In genomic region chr4:145938618-145939177, GRCh38 we compare ENCODE assay signal across 8 cellular contexts. TPM values are rescaled to one million over a fixed set of nuclear protein-coding genes. Genes with fewer than 3 reads are reported as not detected.
A peak's percentile ranks its signal among the peaks of the same experiment; 100 is the strongest.
DNase-seq lines count a peak whose midpoint lies in the region; ATAC-seq and TF ChIP-seq lines count a peak whose summit lies in the region.

ZNF827 (minus strand) TSS chr4:145938823; CDS start chr4:145938407, 416 bp downstream.

- peak within 1 kb of the TSS; percentile 99 for H3K4me3 ChIP-seq in fibroblast of the aortic adventitia (ENCODE audit: low read depth, low read length)

- TF ChIP-seq CTCF in fibroblast of the aortic adventitia (IDR thresholded peaks at IDR 0.05; ENCODE audit: insufficient read depth, low read length) = no peak

- H3K27ac Mint-ChIP-seq in activated T-helper 2 cell treated with anti-CD3 and anti-CD28 coated beads, Interferon-gamma antibody, Interleukin-2, Interleukin-4, amounts not matched to agents 10 μg/mL and 5 μg/mL and 100 μg/mL, durations not matched to agents 14 hours and 24 hours and 36 hours = peak within 1 kb of the TSS; percentile 96
- H3K27ac Mint-ChIP-seq in natural killer cell treated with Interleukin-12 subunit alpha and Interleukin-12 subunit beta and Interleukin-15 and Interleukin-18, amount 100 ng/mL, for 72 hours = peak within 1 kb of the TSS; percentile 75 to 78
- H3K27ac Mint-ChIP-seq in stimulated activated naive CD8-positive, alpha-beta T cell treated with anti-CD3 and anti-CD28 coated beads, Interleukin-15, amount 100 ng/mL, for 72 hours = peak within 1 kb of the TSS; percentile 95 to 100

- DNase-seq in AG08395 (ENCODE audit: low spot score) (peak; percentile 31), fibroblast of the aortic adventitia (ENCODE audit: low read depth) (peak; percentile 80)
- peak; percentile 65 for DNase-seq in activated T-helper 2 cell treated with anti-CD3 and anti-CD28 coated beads, Interferon-gamma antibody, Interleukin-2, Interleukin-4, amounts not matched to agents 10 μg/mL and 5 μg/mL and 100 μg/mL, durations not matched to agents 14 hours and 24 hours and 36 hours (ENCODE audit: low spot score)
- peak; percentile 72 for DNase-seq in natural killer cell treated with Interleukin-12 subunit alpha and Interleukin-12 subunit beta and Interleukin-15 and Interleukin-18, amount 100 ng/mL, for 72 hours (ENCODE audit: low spot score)
- DNase-seq in stimulated activated naive CD8-positive, alpha-beta T cell treated with anti-CD3 and anti-CD28 coated beads, Interleukin-15, amount 100 ng/mL, for 72 hours = peak; percentile 62 to 73

- no peaks in the 10 kb centered on the region for H3K27me3 Mint-ChIP-seq in activated T-helper 2 cell treated with anti-CD3 and anti-CD28 coated beads, Interferon-gamma antibody, Interleukin-2, Interleukin-4, amounts not matched to agents 10 μg/mL and 5 μg/mL and 100 μg/mL, durations not matched to agents 14 hours and 24 hours and 36 hours (ENCODE audit: low read depth)
- no peaks in the 10 kb centered on the region for H3K27me3 Mint-ChIP-seq in natural killer cell treated with Interleukin-12 subunit alpha and Interleukin-12 subunit beta and Interleukin-15 and Interleukin-18, amount 100 ng/mL, for 72 hours
- H3K27me3 Mint-ChIP-seq in stimulated activated naive CD8-positive, alpha-beta T cell treated with anti-CD3 and anti-CD28 coated beads, Interleukin-15, amount 100 ng/mL, for 72 hours = no peaks in the 10 kb centered on the region

- peak within 1 kb of the TSS; percentile 90 for H3K4me3 Mint-ChIP-seq in activated T-helper 2 cell treated with anti-CD3 and anti-CD28 coated beads, Interferon-gamma antibody, Interleukin-2, Interleukin-4, amounts not matched to agents 10 μg/mL and 5 μg/mL and 100 μg/mL, durations not matched to agents 14 hours and 24 hours and 36 hours (ENCODE audit: low read depth)
- H3K4me3 Mint-ChIP-seq in natural killer cell treated with Interleukin-12 subunit alpha and Interleukin-12 subunit beta and Interleukin-15 and Interleukin-18, amount 100 ng/mL, for 72 hours = peak within 1 kb of the TSS; percentile 94
- peak within 1 kb of the TSS; percentile 92 to 100 for H3K4me3 Mint-ChIP-seq in stimulated activated naive CD8-positive, alpha-beta T cell treated with anti-CD3 and anti-CD28 coated beads, Interleukin-15, amount 100 ng/mL, for 72 hours

- peaks cover 13% of the 10 kb centered on the region for H3K36me3 Mint-ChIP-seq in activated T-helper 2 cell treated with anti-CD3 and anti-CD28 coated beads, Interferon-gamma antibody, Interleukin-2, Interleukin-4, amounts not matched to agents 10 μg/mL and 5 μg/mL and 100 μg/mL, durations not matched to agents 14 hours and 24 hours and 36 hours (ENCODE audit: low read depth)
- no peaks in the 10 kb centered on the region for H3K36me3 Mint-ChIP-seq in natural killer cell treated with Interleukin-12 subunit alpha and Interleukin-12 subunit beta and Interleukin-15 and Interleukin-18, amount 100 ng/mL, for 72 hours

- peak; percentile 40 for ATAC-seq in GM18909 (IDR thresholded peaks at IDR 0.05; ENCODE audit: poor library complexity, unreplicated experiment)
- ATAC-seq in HG03442 (IDR thresholded peaks at IDR 0.05; ENCODE audit: unreplicated experiment) = peak; percentile 33
- ATAC-seq in natural killer cell treated with Interleukin-12 subunit alpha and Interleukin-12 subunit beta and Interleukin-15 and Interleukin-18, amount 100 ng/mL, for 72 hours = peak; percentile 61
- peak; percentile 59 for ATAC-seq in stimulated activated naive CD8-positive, alpha-beta T cell treated with anti-CD3 and anti-CD28 coated beads, Interleukin-15, amount 100 ng/mL, for 72 hours

- H3K9me3 Mint-ChIP-seq in activated T-helper 2 cell treated with anti-CD3 and anti-CD28 coated beads, Interferon-gamma antibody, Interleukin-2, Interleukin-4, amounts not matched to agents 10 μg/mL and 5 μg/mL and 100 μg/mL, durations not matched to agents 14 hours and 24 hours and 36 hours = no peaks in the 10 kb centered on the region
- no peaks in the 10 kb centered on the region for H3K9me3 Mint-ChIP-seq in natural killer cell treated with Interleukin-12 subunit alpha and Interleukin-12 subunit beta and Interleukin-15 and Interleukin-18, amount 100 ng/mL, for 72 hours
- H3K9me3 Mint-ChIP-seq in stimulated activated naive CD8-positive, alpha-beta T cell treated with anti-CD3 and anti-CD28 coated beads, Interleukin-15, amount 100 ng/mL, for 72 hours = no peaks in the 10 kb centered on the region

- peaks cover 40% of the 10 kb centered on the region for H3K4me1 Mint-ChIP-seq in activated T-helper 2 cell treated with anti-CD3 and anti-CD28 coated beads, Interferon-gamma antibody, Interleukin-2, Interleukin-4, amounts not matched to agents 10 μg/mL and 5 μg/mL and 100 μg/mL, durations not matched to agents 14 hours and 24 hours and 36 hours (ENCODE audit: low read depth)
- peaks cover 26 to 40% of the 10 kb centered on the region in 2 donors for H3K4me1 Mint-ChIP-seq in natural killer cell treated with Interleukin-12 subunit alpha and Interleukin-12 subunit beta and Interleukin-15 and Interleukin-18, amount 100 ng/mL, for 72 hours (ENCODE audit: low read depth in 2 of 2)
- H3K4me1 Mint-ChIP-seq in stimulated activated naive CD8-positive, alpha-beta T cell treated with anti-CD3 and anti-CD28 coated beads, Interleukin-15, amount 100 ng/mL, for 72 hours = peaks cover 38% of the 10 kb centered on the region

- intact Hi-C loops in activated T-helper 2 cell treated with anti-CD3 and anti-CD28 coated beads, Interferon-gamma antibody, Interleukin-2, Interleukin-4, amounts not matched to agents 10 μg/mL and 5 μg/mL and 100 μg/mL, durations not matched to agents 14 hours and 24 hours and 36 hours (cut with micrococcal nuclease) = loop anchor here (1.0 to 10.0 kb wide), 10 partner anchors 41 to 844 kb away; partner anchors contain the start of genes ABCE1, ANAPC10, LSM6 and MMAA

TF ChIP-seq in PFSK-1, 5 proteins besides CTCF, POLR2A, EP300 and RAD21:
- peak; percentile 56 for TF ChIP-seq POLR2AphosphoS5 (IDR thresholded peaks at IDR 0.05; ENCODE audit: low read depth, low read length)
- no peak for TF ChIP-seq FOXP2 (optimal IDR thresholded peaks at IDR 0.05; ENCODE audit: borderline replicate concordance, extremely low read depth, extremely low read length, insufficient read depth)
- TF ChIP-seq SIN3A (IDR thresholded peaks at IDR 0.05; ENCODE audit: borderline replicate concordance, insufficient read depth, low read length) = peak; percentile 21; the same call in 1 of the 2 replicates
- TF ChIP-seq REST (IDR thresholded peaks at IDR 0.05; ENCODE audit: insufficient read depth in 1 of 2, low read depth in 2 of 2, low read length in 2 of 2) = peak in 1 of 2 experiments; percentile 36; a peak in 1 of 4 replicates
- peak; percentile 76; the same call in 1 of the 2 replicates for TF ChIP-seq TAF1 (IDR thresholded peaks at IDR 0.05; ENCODE audit: borderline replicate concordance, insufficient read depth, low read length)

RNA-seq across cellular contexts. Expression of gene ZNF827, which starts in this region (rescaled TPM):
- polyA plus RNA-seq in PFSK-1 (2012; ENCODE audit: insufficient read length, low read depth) = 16.7 TPM
- total RNA-seq in activated T-helper 2 cell treated with anti-CD3 and anti-CD28 coated beads, Interferon-gamma antibody, Interleukin-2, Interleukin-4, amounts not matched to agents 10 μg/mL and 5 μg/mL and 100 μg/mL, durations not matched to agents 14 hours and 24 hours and 36 hours = 37.7 and 41.3 TPM in 2 replicates
- total RNA-seq in fibroblast of the aortic adventitia (ENCODE audit: low replicate concordance) = 10.7 and 16.7 TPM in 2 replicates
- total RNA-seq in natural killer cell treated with Interleukin-12 subunit alpha and Interleukin-12 subunit beta and Interleukin-15 and Interleukin-18, amount 100 ng/mL, for 72 hours = 10 to 100 TPM; 11.8 to 40.5 TPM

Comparison
In these comparisons a context has a peak if more than half of its experiments do, and no peak if none do; other contexts are left out.
1. Peak in every context shown above with its lines: DNase-seq, ATAC-seq and H3K4me3 ChIP-seq.